ENCODE assay signal across 18 cellular contexts in genomic region chr11:62266558-62266957, GRCh38. TPM values are rescaled to one million over a fixed set of nuclear protein-coding genes. Genes with fewer than 3 reads are reported as not detected.
DNase-seq lines count a peak whose midpoint lies in the region; ATAC-seq, FAIRE-seq and TF ChIP-seq lines count a peak whose summit lies in the region.
"Had no signal": no experiment of that assay in that cellular context is flagged by ENCODE, and none has a peak within 500 bp of the region (broad histone marks: within the 10 kb centered on the region; RNA-seq: fewer than 3 reads in every experiment).

No MANE protein-coding gene starts in this region.

- no peak overlapping the region for H4K8ac ChIP-seq in IMR-90 (ENCODE audit: low read depth in 2 of 2, low read length in 2 of 2)

- no peak overlapping the region for H3K4ac ChIP-seq in IMR-90 (ENCODE audit: low read depth, low read length)

- TF ChIP-seq POLR2A in IMR-90 (IDR thresholded peaks at IDR 0.05; ENCODE audit: low read depth, low read length) (no peak), gastrocnemius medialis (IDR thresholded peaks at IDR 0.05) (no peak)

- dilution Hi-C loops in IMR-90 (cut with HindIII; ENCODE audit: low sequenced_read_pairs, unreplicated experiment): no loop called here

- no peak overlapping the region for H3K56ac ChIP-seq in IMR-90 (ENCODE audit: extremely low read depth, insufficient read depth, low read length)

- no peak overlapping the region for H3K9ac ChIP-seq in IMR-90 (ENCODE audit: low read depth, low read length)

- POLR2A ChIA-PET in activated CD4-positive, alpha-beta T cell treated with anti-CD3 and anti-CD28 coated beads, Interleukin-2, amount 10 ng/mL, durations not matched to agents 7 days and 5 days (lab: Charles Lee): no interaction called here
- POLR2A ChIA-PET in IMR-90 (lab: Charles Lee; ENCODE audit: unreplicated experiment): no interaction called here

- H3K36me3 ChIP-seq in IMR-90 (ENCODE audit: control insufficient read depth, insufficient read depth, low read length) (no peaks in the 10 kb centered on the region), bronchial epithelial cell (ENCODE audit: control insufficient read depth, insufficient read depth, low read length) (no peaks in the 10 kb centered on the region), gastrocnemius medialis (no peaks in the 10 kb centered on the region)
- H3K36me3 ChIP-seq: ascending aorta, right lobe of liver, SJSA1 had no signal

- H3K27ac Mint-ChIP-seq in activated CD4-positive, alpha-beta T cell treated with anti-CD3 and anti-CD28 coated beads, Interleukin-2, amount 10 ng/mL, durations not matched to agents 24 days and 14 days: peak overlapping the region; percentile 69
- no peak overlapping the region for H3K27ac Mint-ChIP-seq in activated CD4-positive, alpha-beta T cell treated with anti-CD3 and anti-CD28 coated beads, Interleukin-2, amount 10 ng/mL, durations not matched to agents 7 days and 5 days

- H2AFZ ChIP-seq in IMR-90 (replicated peaks; ENCODE audit: low read length, poor library complexity): no peak overlapping the region

- H2BK120ac ChIP-seq in IMR-90 (ENCODE audit: low read depth, low read length): no peak overlapping the region

- no peak overlapping the region for H3K18ac ChIP-seq in IMR-90 (ENCODE audit: low read depth, low read length)

- H3K27me3 ChIP-seq in IMR-90 (ENCODE audit: control insufficient read depth, insufficient read depth, low read length) (peaks cover 2% of the 10 kb centered on the region; the same call in 1 of the 2 replicates), bronchial epithelial cell (ENCODE audit: control insufficient read depth, insufficient read depth, low read length) (no peaks in the 10 kb centered on the region), gastrocnemius medialis (no peaks in the 10 kb centered on the region)
- H3K27me3 ChIP-seq: ascending aorta, right lobe of liver had no signal

- no peaks in the 10 kb centered on the region; the same call in 1 of the 2 replicates for H3K9me1 ChIP-seq in IMR-90 (ENCODE audit: insufficient read depth, low read length)

- H3K14ac ChIP-seq in IMR-90 (replicated peaks; ENCODE audit: low read depth, low read length): no peak overlapping the region

- BruUV-seq in IMR-90 (replicated peaks; lab: Mats Ljungman, UMichigan): no TSS peak

- H3K9me3 ChIP-seq in IMR-90 (ENCODE audit: control insufficient read depth, insufficient read depth, low read length): no peaks in the 10 kb centered on the region
- H3K9me3 ChIP-seq in gastrocnemius medialis: peaks cover 0 to 4% (median 0%) of the 10 kb centered on the region in 3 donors
- H3K9me3 ChIP-seq: ascending aorta, right lobe of liver, SJSA1 had no signal

- peaks cover 7% of the 10 kb centered on the region for H3K27me3 Mint-ChIP-seq in activated CD4-positive, alpha-beta T cell treated with anti-CD3 and anti-CD28 coated beads, Interleukin-2, amount 10 ng/mL, durations not matched to agents 24 days and 14 days
- H3K27me3 Mint-ChIP-seq in activated CD4-positive, alpha-beta T cell treated with anti-CD3 and anti-CD28 coated beads, Interleukin-2, amount 10 ng/mL, durations not matched to agents 7 days and 5 days: peaks cover 9% of the 10 kb centered on the region

- H3K4me1 ChIP-seq in IMR-90 (ENCODE audit: control insufficient read depth, insufficient read depth, low read length) (no peaks in the 10 kb centered on the region), gastrocnemius medialis (no peaks in the 10 kb centered on the region)
- H3K4me1 ChIP-seq: ascending aorta, right lobe of liver, SJSA1 had no signal

- H3K23ac ChIP-seq in IMR-90 (ENCODE audit: low read depth, low read length): no peak overlapping the region

- no peak overlapping the region for H2AK5ac ChIP-seq in IMR-90 (ENCODE audit: low read depth, low read length)

- H3K4me3 ChIP-seq in IMR-90 (ENCODE audit: insufficient read depth, low read depth, low read length): no peak overlapping the region
- H3K4me3 ChIP-seq in bronchial epithelial cell (ENCODE audit: low read depth, low read length): no peak overlapping the region
- no peak overlapping the region for H3K4me3 ChIP-seq in gastrocnemius medialis
- H3K4me3 ChIP-seq: ascending aorta, dorsolateral prefrontal cortex, right lobe of liver, SJSA1 had no signal

- H4K5ac ChIP-seq in IMR-90 (ENCODE audit: low read depth, low read length): no peak overlapping the region

- H3K4me1 Mint-ChIP-seq in activated CD4-positive, alpha-beta T cell treated with anti-CD3 and anti-CD28 coated beads, Interleukin-2, amount 10 ng/mL, durations not matched to agents 24 days and 14 days: peaks cover 9% of the 10 kb centered on the region
- H3K4me1 Mint-ChIP-seq in activated CD4-positive, alpha-beta T cell treated with anti-CD3 and anti-CD28 coated beads, Interleukin-2, amount 10 ng/mL, durations not matched to agents 7 days and 5 days: peaks cover 1% of the 10 kb centered on the region

- H3K27ac ChIP-seq in IMR-90 (ENCODE audit: insufficient read depth, low read length) (no peak overlapping the region), gastrocnemius medialis (peak overlapping the region in 1 of 4 donors; percentile 43)
- H3K27ac ChIP-seq: ascending aorta, dorsolateral prefrontal cortex, right lobe of liver, SJSA1 had no signal

- H2AK9ac ChIP-seq in IMR-90 (replicated peaks; ENCODE audit: low read depth, low read length, poor library complexity): no peak overlapping the region

- H2BK5ac ChIP-seq in IMR-90 (ENCODE audit: low read depth, low read length, poor library complexity, severe bottlenecking): no peak overlapping the region

- no peaks in the 10 kb centered on the region for H3K9me3 Mint-ChIP-seq in activated CD4-positive, alpha-beta T cell treated with anti-CD3 and anti-CD28 coated beads, Interleukin-2, amount 10 ng/mL, durations not matched to agents 24 days and 14 days
- H3K9me3 Mint-ChIP-seq in activated CD4-positive, alpha-beta T cell treated with anti-CD3 and anti-CD28 coated beads, Interleukin-2, amount 10 ng/mL, durations not matched to agents 7 days and 5 days: no peaks in the 10 kb centered on the region

- H3K79me1 ChIP-seq in IMR-90 (ENCODE audit: low read depth in 1 of 2, low read length in 2 of 2): no peaks in the 10 kb centered on the region

- in situ Hi-C loops in IMR-90 (cut with MboI; ENCODE audit: low sequenced_read_pairs): no loop called here
- in situ Hi-C loops in gastrocnemius medialis (cut with MboI; ENCODE audit: low sequenced_read_pairs in 4 of 4): no loop called here

- no peaks in the 10 kb centered on the region for H4K20me1 ChIP-seq in IMR-90 (ENCODE audit: insufficient read depth, low read length)

- H4K91ac ChIP-seq in IMR-90 (ENCODE audit: insufficient read depth, low read depth, low read length): no peak overlapping the region

- no peak overlapping the region for H3K4me3 Mint-ChIP-seq in activated CD4-positive, alpha-beta T cell treated with anti-CD3 and anti-CD28 coated beads, Interleukin-2, amount 10 ng/mL, durations not matched to agents 24 days and 14 days
- no peak overlapping the region for H3K4me3 Mint-ChIP-seq in activated CD4-positive, alpha-beta T cell treated with anti-CD3 and anti-CD28 coated beads, Interleukin-2, amount 10 ng/mL, durations not matched to agents 7 days and 5 days

- H3K4me2 ChIP-seq in IMR-90 (ENCODE audit: low read depth, low read length): no peak overlapping the region

- no peak overlapping the region for H2BK15ac ChIP-seq in IMR-90 (ENCODE audit: low read depth, low read length)

- no peak for ATAC-seq in IMR-90 (ENCODE audit: low read depth)
- ATAC-seq in gastrocnemius medialis: peak; percentile 50 to 79
- ATAC-seq: right lobe of liver had no signal

- no peak overlapping the region for H2BK20ac ChIP-seq in IMR-90 (ENCODE audit: low read depth, low read length)

- CTCF ChIA-PET in activated CD4-positive, alpha-beta T cell treated with anti-CD3 and anti-CD28 coated beads, Interleukin-2, amount 10 ng/mL, durations not matched to agents 7 days and 5 days (lab: Charles Lee): no interaction called here
- CTCF ChIA-PET in IMR-90 (lab: Yijun Ruan, JAX): interaction anchor here (0.7 kb wide), 1 partner anchor 21 kb away, joined by 3 read pairs; no protein-coding TSS in a partner anchor

- no peaks in the 10 kb centered on the region for H3K36me3 Mint-ChIP-seq in activated CD4-positive, alpha-beta T cell treated with anti-CD3 and anti-CD28 coated beads, Interleukin-2, amount 10 ng/mL, durations not matched to agents 24 days and 14 days (ENCODE audit: low read depth)
- H3K36me3 Mint-ChIP-seq in activated CD4-positive, alpha-beta T cell treated with anti-CD3 and anti-CD28 coated beads, Interleukin-2, amount 10 ng/mL, durations not matched to agents 7 days and 5 days (ENCODE audit: low read depth): no peaks in the 10 kb centered on the region

- no peak for TF ChIP-seq RAD21 in IMR-90 (IDR thresholded peaks at IDR 0.05; ENCODE audit: low read length)

- TF ChIP-seq CTCF in IMR-90 (conservative IDR thresholded peaks at IDR 0.05; ENCODE audit: low read depth, low read length): no peak
- no peak for TF ChIP-seq CTCF in bronchial epithelial cell (IDR thresholded peaks at IDR 0.05; ENCODE audit: insufficient read depth, low read length, severe bottlenecking)
- TF ChIP-seq CTCF in gastrocnemius medialis (IDR thresholded peaks at IDR 0.05 in 4 of 5, conservative IDR thresholded peaks at IDR 0.05 in 1 of 5): no peak

- no peak for FAIRE-seq in bronchial epithelial cell (lab: Jason Lieb, UNC)

- WGBS in IMR-90 (ENCODE audit: extremely low coverage in 2 of 2, insufficient read length in 1 of 2), 2 experiments: no CpG with 5 or more reads among the region's 4 CpGs

- intact Hi-C loops in activated CD4-positive, alpha-beta T cell treated with anti-CD3 and anti-CD28 coated beads, Interleukin-2, amount 10 ng/mL, durations not matched to agents 24 days and 14 days (cut with micrococcal nuclease): no loop called here
- intact Hi-C loops in IMR-90 (cut with micrococcal nuclease): no loop called here
- intact Hi-C loops in gastrocnemius medialis (cut with DNase I; ENCODE audit: low total_unique reads): loop anchor here (5.0 kb wide), 1 partner anchor 49 kb away; no protein-coding TSS in a partner anchor

- DNase-seq in activated CD4-positive, alpha-beta T cell treated with anti-CD3 and anti-CD28 coated beads, Interleukin-2, amount 10 ng/mL, durations not matched to agents 24 days and 14 days: no peak
- DNase-seq in activated CD4-positive, alpha-beta T cell treated with anti-CD3 and anti-CD28 coated beads, Interleukin-2, amount 10 ng/mL, durations not matched to agents 7 days and 5 days: no peak
- DNase-seq in IMR-90 (peak; percentile 6), bronchial epithelial cell (ENCODE audit: low read depth) (peak; percentile 79), gastrocnemius medialis (peak in 1 of 2 donors; percentile 25), HUDEP-2 (lab: John Stamatoyannopoulos, UW; ENCODE audit: unreplicated experiment in 76 of 76) (no peak), HuH-7 (ENCODE audit: low spot score) (no peak), NCI-H2196 (lab: John Stamatoyannopoulos, UW; ENCODE audit: unreplicated experiment) (no peak)
- DNase-seq: Calu3, dorsolateral prefrontal cortex, foreskin melanocyte, Karpas-422, mesendoderm, NCI-H187 treated with DMSO at 0.1 percent for 48 hours, NCI-H82, right lobe of liver had no signal

RNA-seq across cellular contexts. Expression of gene SCGB2A2, which starts 3.4 kb away (rescaled TPM):
- total RNA-seq in activated CD4-positive, alpha-beta T cell treated with anti-CD3 and anti-CD28 coated beads, Interleukin-2, amount 10 ng/mL, durations not matched to agents 24 days and 14 days: not detected in 2 replicates
- not detected for total RNA-seq in activated CD4-positive, alpha-beta T cell treated with anti-CD3 and anti-CD28 coated beads, Interleukin-2, amount 10 ng/mL, durations not matched to agents 7 days and 5 days
- total RNA-seq in IMR-90 (2012; rRNA removed): not detected in 2 replicates
- not detected in 2 replicates for polyA plus RNA-seq in IMR-90 (2012; rRNA removed)
- polyA plus RNA-seq in IMR-90 (2012; cell fraction: cytosol; rRNA removed): not detected in 2 replicates
- polyA plus RNA-seq in IMR-90 (2012; cell fraction: nucleus; rRNA removed; ENCODE audit: low replicate concordance): not detected in 2 replicates
- not detected in 2 replicates for total RNA-seq in bronchial epithelial cell
- total RNA-seq in gastrocnemius medialis: not detected
- total RNA-seq: ascending aorta, Calu3, dorsolateral prefrontal cortex, right lobe of liver, SJSA1 had no signal

RNA-seq across cellular contexts. Expression of gene SCGB1D2, which starts 24.5 kb away (rescaled TPM):
- not detected in 2 replicates for total RNA-seq in activated CD4-positive, alpha-beta T cell treated with anti-CD3 and anti-CD28 coated beads, Interleukin-2, amount 10 ng/mL, durations not matched to agents 24 days and 14 days
- total RNA-seq in activated CD4-positive, alpha-beta T cell treated with anti-CD3 and anti-CD28 coated beads, Interleukin-2, amount 10 ng/mL, durations not matched to agents 7 days and 5 days: not detected
- total RNA-seq in IMR-90 (2012; rRNA removed) (not detected in 2 replicates), bronchial epithelial cell (not detected in 2 replicates), gastrocnemius medialis (1 to 10 TPM in 2 of 4 donors, not detected in 2; 2.2 to 3.0 TPM)
- not detected in 2 replicates for polyA plus RNA-seq in IMR-90 (2012; rRNA removed)
- not detected in 2 replicates for polyA plus RNA-seq in IMR-90 (2012; cell fraction: cytosol; rRNA removed)
- not detected in 2 replicates for polyA plus RNA-seq in IMR-90 (2012; cell fraction: nucleus; rRNA removed; ENCODE audit: low replicate concordance)
- total RNA-seq: ascending aorta, Calu3, right lobe of liver, SJSA1 had no signal

RNA-seq across cellular contexts. Expression of gene SCGB1D4, which starts 32.3 kb away (rescaled TPM):
- total RNA-seq in activated CD4-positive, alpha-beta T cell treated with anti-CD3 and anti-CD28 coated beads, Interleukin-2, amount 10 ng/mL, durations not matched to agents 24 days and 14 days: not detected in 2 replicates
- not detected for total RNA-seq in activated CD4-positive, alpha-beta T cell treated with anti-CD3 and anti-CD28 coated beads, Interleukin-2, amount 10 ng/mL, durations not matched to agents 7 days and 5 days
- total RNA-seq in IMR-90 (2012; rRNA removed) (not detected in 2 replicates), bronchial epithelial cell (not detected in 2 replicates), gastrocnemius medialis (not detected)
- not detected in 2 replicates for polyA plus RNA-seq in IMR-90 (2012; rRNA removed)
- not detected in 2 replicates for polyA plus RNA-seq in IMR-90 (2012; cell fraction: cytosol; rRNA removed)
- polyA plus RNA-seq in IMR-90 (2012; cell fraction: nucleus; rRNA removed; ENCODE audit: low replicate concordance): not detected in 2 replicates
- total RNA-seq: ascending aorta, Calu3, dorsolateral prefrontal cortex, right lobe of liver, SJSA1 had no signal

RNA-seq across cellular contexts. Expression of gene SCGB2A1, which starts 58.1 kb away (rescaled TPM):
- total RNA-seq in activated CD4-positive, alpha-beta T cell treated with anti-CD3 and anti-CD28 coated beads, Interleukin-2, amount 10 ng/mL, durations not matched to agents 24 days and 14 days: not detected in 2 replicates
- not detected for total RNA-seq in activated CD4-positive, alpha-beta T cell treated with anti-CD3 and anti-CD28 coated beads, Interleukin-2, amount 10 ng/mL, durations not matched to agents 7 days and 5 days
- total RNA-seq in IMR-90 (2012; rRNA removed): not detected in 2 replicates
- not detected in 2 replicates for polyA plus RNA-seq in IMR-90 (2012; rRNA removed)
- not detected in 2 replicates for polyA plus RNA-seq in IMR-90 (2012; cell fraction: cytosol; rRNA removed)
- polyA plus RNA-seq in IMR-90 (2012; cell fraction: nucleus; rRNA removed; ENCODE audit: low replicate concordance): not detected in 2 replicates
- not detected in 2 replicates for total RNA-seq in bronchial epithelial cell
- total RNA-seq in gastrocnemius medialis: not detected
- total RNA-seq: ascending aorta, Calu3, right lobe of liver, SJSA1 had no signal

Comparison
In these comparisons a context has a peak if more than half of its experiments do, and no peak if none do; other contexts are left out.
1. DNase-seq: peak in IMR-90 (single experiment) and bronchial epithelial cell (single experiment); none in activated CD4-positive, alpha-beta T cell treated with anti-CD3 and anti-CD28 coated beads, Interleukin-2, amount 10 ng/mL, durations not matched to agents 24 days and 14 days (single experiment), activated CD4-positive, alpha-beta T cell treated with anti-CD3 and anti-CD28 coated beads, Interleukin-2, amount 10 ng/mL, durations not matched to agents 7 days and 5 days (single experiment), HUDEP-2 (0 of 76), HuH-7 (single experiment) and NCI-H2196 (single experiment).